ENCODE assay signal across 8 cellular contexts in genomic region chr15:74781673-74782595, GRCh38. TPM values are rescaled to one million over a fixed set of nuclear protein-coding genes. Genes with fewer than 3 reads are reported as not detected.
A peak's percentile ranks its signal among the peaks of the same experiment; 100 is the strongest.
DNase-seq lines count a peak whose midpoint lies in the region; ATAC-seq, FAIRE-seq and TF ChIP-seq lines count a peak whose summit lies in the region.

Gene CSK, plus strand, starts transcription at chr15:74782080. Its CDS starts 16,218 bp downstream, at chr15:74798298.

- DNase-seq in AG04449 (ENCODE audit: low read depth, low spot score) (no peak), GM18507 (ENCODE audit: extremely low spot score, insufficient read length, low read depth) (peak; percentile 67), RPMI7951 (ENCODE audit: low read depth) (peak; percentile 73), activated gamma-delta T cell (lab: John Stamatoyannopoulos, UW) (peak; percentile 73), fibroblast of the conjunctiva (ENCODE audit: low read depth) (peak; percentile 24)

- no peaks in the 10 kb centered on the region for H3K36me3 Mint-ChIP-seq in nephron (ENCODE audit: low read depth)

- H3K27me3 Mint-ChIP-seq in nephron (ENCODE audit: low read depth): no peaks in the 10 kb centered on the region

- no peak for FAIRE-seq in GM18507 (lab: Jason Lieb, UNC)

- CTCF ChIA-PET in AG04449 (lab: Yijun Ruan, JAX): interaction anchor here (0.6 to 33.5 kb wide), 25 partner anchors 11 to 422 kb away, joined by 3 to 1672 read pairs (median 5); partner anchors contain the start of genes CLK3, CPLX3, FAM219B and RPP25

- peak within 1 kb of the TSS; percentile 78 for H3K4me3 ChIP-seq in AG04449 (ENCODE audit: low read depth, low read length)

- peak; percentile 57 for TF ChIP-seq CTCF in AG04449 (IDR thresholded peaks at IDR 0.05; ENCODE audit: insufficient read depth, low read length, missing control alignments)
- TF ChIP-seq CTCF in nephron (IDR thresholded peaks at IDR 0.05; ENCODE audit: unreplicated experiment in 3 of 3): peak; percentile 41 to 63 (median 59)

- peak within 1 kb of the TSS; percentile 38 to 77 (median 55) for H3K27ac Mint-ChIP-seq in nephron

- H3K4me1 Mint-ChIP-seq in nephron: peaks cover 67% of the 10 kb centered on the region

- H3K27ac ChIP-seq in temporal lobe (ENCODE audit: low read depth, low read length): peak within 1 kb of the TSS; percentile 37

- POLR2A ChIA-PET in AG04449 (lab: Yijun Ruan, JAX): interaction anchor here (0.6 to 1.2 kb wide), 2 partner anchors 124 to 213 kb away, joined by 3 to 6 read pairs; partner anchors contain the start of genes FAM219B and SCAMP5

- peak within 1 kb of the TSS; percentile 90 to 91 (median 90) for H3K4me3 Mint-ChIP-seq in nephron

- peak; percentile 54 for ATAC-seq in HG03521 (IDR thresholded peaks at IDR 0.05; ENCODE audit: unreplicated experiment)

- no peaks in the 10 kb centered on the region for H3K9me3 Mint-ChIP-seq in nephron

RNA-seq across cellular contexts. Expression of gene CSK, which starts in this region (rescaled TPM):
- total RNA-seq in RPMI7951 (2014; rRNA removed; shearing (Covaris generic)): 21.4 and 24.6 TPM in 2 replicates
- total RNA-seq in temporal lobe: 25.8 TPM
